In the genomic region with DNA sequence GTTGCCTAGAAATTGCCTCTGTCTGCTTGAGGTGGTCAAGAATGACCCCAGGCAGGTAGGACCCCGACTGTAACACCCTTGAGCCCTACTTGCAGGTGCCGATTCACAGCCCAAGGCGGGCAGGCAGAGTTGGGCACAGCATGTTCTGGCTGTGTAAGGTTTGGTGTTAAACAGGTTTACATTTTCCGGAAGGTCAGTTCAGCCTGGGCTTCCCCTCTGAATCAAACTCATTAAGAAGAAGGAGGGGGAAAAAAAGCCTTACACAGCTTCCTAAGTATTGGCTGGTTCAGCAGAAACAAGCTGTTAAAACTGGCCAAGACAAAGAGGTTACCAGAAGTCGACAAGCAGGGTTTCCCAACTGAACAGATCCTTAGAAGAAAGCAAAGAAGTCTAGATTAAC, we compare ENCODE assay signal across 13 cellular contexts.
DNase-seq lines count a peak whose midpoint lies in the region; ATAC-seq, FAIRE-seq and TF ChIP-seq lines count a peak whose summit lies in the region.
"Had no signal": no experiment of that assay in that cellular context is flagged by ENCODE, and none has a peak within 500 bp of the region (broad histone marks: within the 10 kb centered on the region; RNA-seq: fewer than 3 reads in every experiment).

No MANE protein-coding gene starts in this region.

- no peak for TF ChIP-seq POLR2A in spleen (IDR thresholded peaks at IDR 0.05)

- no peaks in the 10 kb centered on the region for H3K79me2 ChIP-seq in DND-41 (ENCODE audit: insufficient read depth, low read length)

- POLR2A ChIA-PET in GM10248 (lab: Yijun Ruan, JAX): interaction anchor here (0.6 kb wide), 1 partner anchor 885 kb away, joined by 4 read pairs; no protein-coding TSS in a partner anchor

- H3K27ac ChIP-seq in DND-41 (ENCODE audit: low read length) (peak overlapping the region; percentile 85), cingulate gyrus (ENCODE audit: low read depth, low read length) (peak overlapping the region; percentile 76), kidney (ENCODE audit: low read depth in 2 of 2, low read length in 2 of 2) (peak overlapping the region; percentile 74 to 88), spleen (peak overlapping the region in 5 of 8 donors; percentile 60 to 75 (median 69))
- H3K27ac ChIP-seq: SK-N-MC had no signal

- 67 to 76% (median 70%) methylated on average over 5 of the region's 5 CpGs for WGBS in spleen, 5 donors

- H4K20me1 ChIP-seq in DND-41 (ENCODE audit: insufficient read depth, low read length): no peaks in the 10 kb centered on the region

- no peak overlapping the region for H3K4me3 ChIP-seq in DND-41 (ENCODE audit: low read depth in 1 of 2, low read length in 2 of 2)
- H3K4me3 ChIP-seq in kidney (ENCODE audit: low read length in 2 of 2): peak overlapping the region; percentile 59 to 65
- no peak overlapping the region for H3K4me3 ChIP-seq in spleen

- H3K4me1 ChIP-seq in DND-41 (ENCODE audit: insufficient read depth, low read length): peaks cover 30% of the 10 kb centered on the region
- peaks cover 20 to 25% of the 10 kb centered on the region in 2 donors for H3K4me1 ChIP-seq in kidney (ENCODE audit: control insufficient read depth in 1 of 2, insufficient read depth in 1 of 2, low read depth in 1 of 2, low read length in 2 of 2)
- peaks cover 10 to 24% (median 15%) of the 10 kb centered on the region in 6 donors for H3K4me1 ChIP-seq in spleen

- DNase-seq in DND-41 (no peak), kidney (no peak), spleen (peak; percentile 63), islet precursor cell (no peak), NCI-H2171 (lab: John Stamatoyannopoulos, UW) (no peak), GM10248 (ENCODE audit: extremely low spot score) (no peak), NCI-H1436 (lab: John Stamatoyannopoulos, UW) (no peak)
- DNase-seq: activated CD8-positive, alpha-beta memory T cell treated with anti-CD3 and anti-CD28 coated beads, Interleukin-2, amount 10 ng/mL, durations not matched to agents 7 days and 5 days; natural killer cell; PC-3; T1000 had no signal

- CTCF ChIA-PET in GM10248 (lab: Yijun Ruan, JAX): interaction anchor here (0.6 to 4.0 kb wide), 10 partner anchors 8 to 60 kb away, joined by 3 to 21 read pairs (median 4); no protein-coding TSS in a partner anchor

- H3K4me2 ChIP-seq in DND-41 (ENCODE audit: insufficient read depth, low read length): peak overlapping the region; percentile 86

- no peak for FAIRE-seq in kidney (lab: Jason Lieb, UNC)

- H3K9me3 ChIP-seq in DND-41 (ENCODE audit: insufficient read depth, low read length, severe bottlenecking): peaks cover 3% of the 10 kb centered on the region
- no peaks in the 10 kb centered on the region for H3K9me3 ChIP-seq in kidney (ENCODE audit: control insufficient read depth in 1 of 2, low read length in 2 of 2)
- peaks cover 0 to 3% (median 0%) of the 10 kb centered on the region in 8 donors for H3K9me3 ChIP-seq in spleen

- no peaks in the 10 kb centered on the region for H3K27me3 ChIP-seq in DND-41 (ENCODE audit: insufficient read depth, low read length, poor library complexity)
- no peaks in the 10 kb centered on the region for H3K27me3 ChIP-seq in spleen (replicated peaks in 1 of 7)

- intact Hi-C loops in kidney (cut with DNase I) (no loop called here), spleen (cut with DNase I; ENCODE audit: low total_unique reads) (no loop called here)

- 0 out of 2 replicates have a peak overlapping the region, but pooled peaks have one; percentile 43 for H3K9ac ChIP-seq in DND-41 (ENCODE audit: low read depth, low read length)
- peak overlapping the region; percentile 6 to 61 for H3K9ac ChIP-seq in kidney (ENCODE audit: low read length in 2 of 2)

- no peak overlapping the region for H2AFZ ChIP-seq in DND-41 (ENCODE audit: low read depth, low read length)

- no peak for ATAC-seq in DND-41 (ENCODE audit: insufficient read depth, low read depth)
- ATAC-seq: activated CD8-positive, alpha-beta memory T cell treated with anti-CD3 and anti-CD28 coated beads, Interleukin-2, amount 10 ng/mL, durations not matched to agents 7 days and 5 days; natural killer cell had no signal

- H3K36me3 ChIP-seq in DND-41 (ENCODE audit: insufficient read depth, low read length): no peaks in the 10 kb centered on the region
- H3K36me3 ChIP-seq in kidney (ENCODE audit: control insufficient read depth in 1 of 2, insufficient read depth in 2 of 2, low read length in 2 of 2): no peaks in the 10 kb centered on the region
- H3K36me3 ChIP-seq in spleen: no peaks in the 10 kb centered on the region

- TF ChIP-seq CTCF in DND-41 (IDR thresholded peaks at IDR 0.05; ENCODE audit: borderline replicate concordance, extremely low read depth, low read length, poor library complexity, severe bottlenecking): no peak
- no peak for TF ChIP-seq CTCF in kidney (IDR thresholded peaks at IDR 0.05; ENCODE audit: borderline replicate concordance, extremely low read depth, insufficient read depth)
- no peak for TF ChIP-seq CTCF in spleen (IDR thresholded peaks at IDR 0.05 in 8 of 11, conservative IDR thresholded peaks at IDR 0.05 in 3 of 11)
- no peak for TF ChIP-seq CTCF in GM10248 (IDR thresholded peaks at IDR 0.05; ENCODE audit: control extremely low read depth, extremely low read depth, low read depth, missing control alignments)

Comparison
In these comparisons a context has a peak if more than half of its experiments do, and no peak if none do; other contexts are left out.
1. H3K4me3 ChIP-seq: peak in kidney (2 of 2); none in DND-41 (0 of 2) and spleen (0 of 8).
2. Peak in every context shown above with its lines, with median percentiles within 50 percentile points of each other: H3K27ac ChIP-seq.